ENCODE assay signal across 8 cellular contexts in genomic region chr14:22852940-22853767, GRCh38. TPM values are rescaled to one million over a fixed set of nuclear protein-coding genes. Genes with fewer than 3 reads are reported as not detected.
DNase-seq lines count a peak whose midpoint lies in the region; ATAC-seq and TF ChIP-seq lines count a peak whose summit lies in the region.

No MANE protein-coding gene starts in this region.

- H3K36me3 ChIP-seq in CD8-positive, alpha-beta memory T cell (ENCODE audit: insufficient read depth, low read length), result no peaks in the 10 kb centered on the region

- H3K27me3 ChIP-seq in CD8-positive, alpha-beta memory T cell (ENCODE audit: insufficient read depth, low read length, poor library complexity, severe bottlenecking), result peaks cover 6% of the 10 kb centered on the region

- intact Hi-C loops in activated T-helper 2 cell treated with anti-CD3 and anti-CD28 coated beads, Interferon-gamma antibody, Interleukin-2, Interleukin-4, amounts not matched to agents 10 μg/mL and 5 μg/mL and 100 μg/mL, durations not matched to agents 14 hours and 24 hours and 36 hours (cut with micrococcal nuclease), result loop anchor here (1.0 to 5.0 kb wide), 6 partner anchors 18 to 297 kb away; partner anchors contain the start of genes DAD1 and LRP10

- peak overlapping the region; percentile 90 for H3K4me3 ChIP-seq in CD8-positive, alpha-beta memory T cell (ENCODE audit: low read length)
- peak overlapping the region; percentile 55 for H3K4me3 ChIP-seq in fibroblast of pulmonary artery (replicated peaks; ENCODE audit: low read depth, low read length)

- H3K27ac ChIP-seq in CD8-positive, alpha-beta memory T cell (ENCODE audit: low read depth, low read length), result peak overlapping the region; percentile 67

- H3K9me3 Mint-ChIP-seq in CD8-positive, alpha-beta memory T cell, result no peaks in the 10 kb centered on the region
- peaks cover 3% of the 10 kb centered on the region for H3K9me3 Mint-ChIP-seq in activated T-helper 2 cell treated with anti-CD3 and anti-CD28 coated beads, Interferon-gamma antibody, Interleukin-2, Interleukin-4, amounts not matched to agents 10 μg/mL and 5 μg/mL and 100 μg/mL, durations not matched to agents 14 hours and 24 hours and 36 hours
- H3K9me3 Mint-ChIP-seq in nephron, result peaks cover 3% of the 10 kb centered on the region
- no peaks in the 10 kb centered on the region for H3K9me3 Mint-ChIP-seq in stimulated activated naive B cell treated with anti-CD40 and anti-IgM and Interleukin-4, amounts not matched to agents 10 μg/mL and 1 μg/mL and 100 μg/mL, for 72 hours

- H3K4me3 Mint-ChIP-seq in CD8-positive, alpha-beta memory T cell, result peak overlapping the region; percentile 25 to 87 (median 82)
- H3K4me3 Mint-ChIP-seq in activated T-helper 2 cell treated with anti-CD3 and anti-CD28 coated beads, Interferon-gamma antibody, Interleukin-2, Interleukin-4, amounts not matched to agents 10 μg/mL and 5 μg/mL and 100 μg/mL, durations not matched to agents 14 hours and 24 hours and 36 hours (ENCODE audit: low read depth), result peak overlapping the region; percentile 79
- peak overlapping the region; percentile 79 to 85 (median 81) for H3K4me3 Mint-ChIP-seq in nephron
- H3K4me3 Mint-ChIP-seq in stimulated activated naive B cell treated with anti-CD40 and anti-IgM and Interleukin-4, amounts not matched to agents 10 μg/mL and 1 μg/mL and 100 μg/mL, for 72 hours, result peak overlapping the region; percentile 84 to 88

- peak; percentile 72 for ATAC-seq in GM21381 (IDR thresholded peaks at IDR 0.05; ENCODE audit: unreplicated experiment)
- peak; percentile 95 for ATAC-seq in stimulated activated naive B cell treated with anti-CD40 and anti-IgM and Interleukin-4, amounts not matched to agents 10 μg/mL and 1 μg/mL and 100 μg/mL, for 72 hours (replicated peaks)

- H3K4me1 ChIP-seq in CD8-positive, alpha-beta memory T cell (ENCODE audit: insufficient read depth, low read length), result peaks cover 15% of the 10 kb centered on the region

- CTCF ChIA-PET in CD8-positive, alpha-beta memory T cell (lab: Charles Lee), result interaction anchor here (0.6 to 8.2 kb wide), 32 partner anchors 8 to 1028 kb away, joined by 3 to 149 read pairs (median 5); partner anchors contain the start of genes DAD1, LRP10, MRPL52 and OXA1L

- H3K27me3 Mint-ChIP-seq in CD8-positive, alpha-beta memory T cell, result peaks cover 6 to 24% of the 10 kb centered on the region in 2 donors
- peaks cover 9% of the 10 kb centered on the region for H3K27me3 Mint-ChIP-seq in activated T-helper 2 cell treated with anti-CD3 and anti-CD28 coated beads, Interferon-gamma antibody, Interleukin-2, Interleukin-4, amounts not matched to agents 10 μg/mL and 5 μg/mL and 100 μg/mL, durations not matched to agents 14 hours and 24 hours and 36 hours (ENCODE audit: low read depth)
- no peaks in the 10 kb centered on the region for H3K27me3 Mint-ChIP-seq in nephron (ENCODE audit: low read depth)
- peaks cover 4 to 12% of the 10 kb centered on the region in 2 donors for H3K27me3 Mint-ChIP-seq in stimulated activated naive B cell treated with anti-CD40 and anti-IgM and Interleukin-4, amounts not matched to agents 10 μg/mL and 1 μg/mL and 100 μg/mL, for 72 hours

- peak; percentile 85 for TF ChIP-seq CTCF in fibroblast of pulmonary artery (IDR thresholded peaks at IDR 0.05; ENCODE audit: low read length, missing control alignments)
- TF ChIP-seq CTCF in nephron (IDR thresholded peaks at IDR 0.05; ENCODE audit: unreplicated experiment in 3 of 3), result peak; percentile 89 to 98 (median 95)

- no peaks in the 10 kb centered on the region for H3K9me3 ChIP-seq in CD8-positive, alpha-beta memory T cell (ENCODE audit: low read length)

- POLR2A ChIA-PET in CD8-positive, alpha-beta memory T cell (lab: Charles Lee), result interaction anchor here (1.0 to 1.5 kb wide), 2 partner anchors 26 to 30 kb away, joined by 4 to 5 read pairs; no protein-coding TSS in a partner anchor

- H3K36me3 Mint-ChIP-seq in CD8-positive, alpha-beta memory T cell, result no peaks in the 10 kb centered on the region
- no peaks in the 10 kb centered on the region for H3K36me3 Mint-ChIP-seq in activated T-helper 2 cell treated with anti-CD3 and anti-CD28 coated beads, Interferon-gamma antibody, Interleukin-2, Interleukin-4, amounts not matched to agents 10 μg/mL and 5 μg/mL and 100 μg/mL, durations not matched to agents 14 hours and 24 hours and 36 hours (ENCODE audit: low read depth)
- no peaks in the 10 kb centered on the region for H3K36me3 Mint-ChIP-seq in nephron (ENCODE audit: low read depth)
- H3K36me3 Mint-ChIP-seq in stimulated activated naive B cell treated with anti-CD40 and anti-IgM and Interleukin-4, amounts not matched to agents 10 μg/mL and 1 μg/mL and 100 μg/mL, for 72 hours, result peaks cover 2 to 3% of the 10 kb centered on the region in 2 donors

- DNase-seq in CD8-positive, alpha-beta memory T cell, result peak; percentile 79 to 91 (median 84)
- DNase-seq in KG1 (lab: John Stamatoyannopoulos, UW) (peak; percentile 55), RPMI8226 (peak; percentile 71), fibroblast of pulmonary artery (ENCODE audit: low read depth) (peak; percentile 90)
- peak; percentile 80 for DNase-seq in activated T-helper 2 cell treated with anti-CD3 and anti-CD28 coated beads, Interferon-gamma antibody, Interleukin-2, Interleukin-4, amounts not matched to agents 10 μg/mL and 5 μg/mL and 100 μg/mL, durations not matched to agents 14 hours and 24 hours and 36 hours (ENCODE audit: low spot score)
- peak; percentile 87 for DNase-seq in stimulated activated naive B cell treated with anti-CD40 and anti-IgM and Interleukin-4, amounts not matched to agents 10 μg/mL and 1 μg/mL and 100 μg/mL, for 72 hours

- H3K4me1 Mint-ChIP-seq in CD8-positive, alpha-beta memory T cell, result peaks cover 7 to 19% (median 16%) of the 10 kb centered on the region in 3 donors
- peaks cover 24% of the 10 kb centered on the region for H3K4me1 Mint-ChIP-seq in activated T-helper 2 cell treated with anti-CD3 and anti-CD28 coated beads, Interferon-gamma antibody, Interleukin-2, Interleukin-4, amounts not matched to agents 10 μg/mL and 5 μg/mL and 100 μg/mL, durations not matched to agents 14 hours and 24 hours and 36 hours (ENCODE audit: low read depth)
- peaks cover 37% of the 10 kb centered on the region for H3K4me1 Mint-ChIP-seq in nephron
- H3K4me1 Mint-ChIP-seq in stimulated activated naive B cell treated with anti-CD40 and anti-IgM and Interleukin-4, amounts not matched to agents 10 μg/mL and 1 μg/mL and 100 μg/mL, for 72 hours, result peaks cover 12 to 17% of the 10 kb centered on the region in 2 donors

- peak overlapping the region in 5 of 8 donors; percentile 18 to 95 (median 72) for H3K27ac Mint-ChIP-seq in CD8-positive, alpha-beta memory T cell
- H3K27ac Mint-ChIP-seq in activated T-helper 2 cell treated with anti-CD3 and anti-CD28 coated beads, Interferon-gamma antibody, Interleukin-2, Interleukin-4, amounts not matched to agents 10 μg/mL and 5 μg/mL and 100 μg/mL, durations not matched to agents 14 hours and 24 hours and 36 hours, result peak overlapping the region; percentile 40
- H3K27ac Mint-ChIP-seq in nephron, result peak overlapping the region; percentile 73 to 98 (median 97)
- H3K27ac Mint-ChIP-seq in stimulated activated naive B cell treated with anti-CD40 and anti-IgM and Interleukin-4, amounts not matched to agents 10 μg/mL and 1 μg/mL and 100 μg/mL, for 72 hours, result peak overlapping the region; percentile 92

RNA-seq across cellular contexts. Expression of gene MMP14, which starts 16.8 kb away (rescaled TPM):
- total RNA-seq in CD8-positive, alpha-beta memory T cell, result 1 to 10 TPM; 1.4 to 1.7 TPM
- polyA plus RNA-seq in CD8-positive, alpha-beta memory T cell, result not detected
- total RNA-seq in activated T-helper 2 cell treated with anti-CD3 and anti-CD28 coated beads, Interferon-gamma antibody, Interleukin-2, Interleukin-4, amounts not matched to agents 10 μg/mL and 5 μg/mL and 100 μg/mL, durations not matched to agents 14 hours and 24 hours and 36 hours, result 2.6 and 2.7 TPM in 2 replicates

RNA-seq across cellular contexts. Expression of gene LRP10, which starts 18.4 kb away (rescaled TPM):
- 10 to 100 TPM; 33.4 to 38.1 TPM for total RNA-seq in CD8-positive, alpha-beta memory T cell
- 105 TPM for polyA plus RNA-seq in CD8-positive, alpha-beta memory T cell
- 38.9 and 40.5 TPM in 2 replicates for total RNA-seq in activated T-helper 2 cell treated with anti-CD3 and anti-CD28 coated beads, Interferon-gamma antibody, Interleukin-2, Interleukin-4, amounts not matched to agents 10 μg/mL and 5 μg/mL and 100 μg/mL, durations not matched to agents 14 hours and 24 hours and 36 hours

RNA-seq across cellular contexts. Expression of gene MRPL52, which starts 23.5 kb away (rescaled TPM):
- total RNA-seq in CD8-positive, alpha-beta memory T cell, result 100 to 1,000 TPM; 181 to 185 TPM
- polyA plus RNA-seq in CD8-positive, alpha-beta memory T cell, result 139 TPM
- total RNA-seq in activated T-helper 2 cell treated with anti-CD3 and anti-CD28 coated beads, Interferon-gamma antibody, Interleukin-2, Interleukin-4, amounts not matched to agents 10 μg/mL and 5 μg/mL and 100 μg/mL, durations not matched to agents 14 hours and 24 hours and 36 hours, result 173 and 175 TPM in 2 replicates

RNA-seq across cellular contexts. Expression of gene REM2, which starts 29.9 kb away (rescaled TPM):
- total RNA-seq in CD8-positive, alpha-beta memory T cell, result under 1 TPM; 0.33 TPM
- polyA plus RNA-seq in CD8-positive, alpha-beta memory T cell, result 1.0 TPM
- 0.28 and 0.30 TPM in 2 replicates for total RNA-seq in activated T-helper 2 cell treated with anti-CD3 and anti-CD28 coated beads, Interferon-gamma antibody, Interleukin-2, Interleukin-4, amounts not matched to agents 10 μg/mL and 5 μg/mL and 100 μg/mL, durations not matched to agents 14 hours and 24 hours and 36 hours

RNA-seq across cellular contexts. Expression of gene SLC7A7, which starts 37.9 kb away (rescaled TPM):
- total RNA-seq in CD8-positive, alpha-beta memory T cell, result under 1 TPM; 0.70 to 0.75 TPM
- polyA plus RNA-seq in CD8-positive, alpha-beta memory T cell, result not detected
- total RNA-seq in activated T-helper 2 cell treated with anti-CD3 and anti-CD28 coated beads, Interferon-gamma antibody, Interleukin-2, Interleukin-4, amounts not matched to agents 10 μg/mL and 5 μg/mL and 100 μg/mL, durations not matched to agents 14 hours and 24 hours and 36 hours, result 0.25 TPM in 1 of 2 replicates, not detected in the other

Comparison
In these comparisons a context has a peak if more than half of its experiments do, and no peak if none do; other contexts are left out.
1. Peak in every context shown above with its lines: DNase-seq, ATAC-seq, H3K4me3 ChIP-seq and H3K27ac ChIP-seq.
2. H3K27ac Mint-ChIP-seq: peak in every context shown above with its lines; median percentile 97 in nephron; 92 in stimulated activated naive B cell treated with anti-CD40 and anti-IgM and Interleukin-4, amounts not matched to agents 10 μg/mL and 1 μg/mL and 100 μg/mL, for 72 hours; 72 in CD8-positive, alpha-beta memory T cell; 40 in activated T-helper 2 cell treated with anti-CD3 and anti-CD28 coated beads, Interferon-gamma antibody, Interleukin-2, Interleukin-4, amounts not matched to agents 10 μg/mL and 5 μg/mL and 100 μg/mL, durations not matched to agents 14 hours and 24 hours and 36 hours.